In the genomic region with DNA sequence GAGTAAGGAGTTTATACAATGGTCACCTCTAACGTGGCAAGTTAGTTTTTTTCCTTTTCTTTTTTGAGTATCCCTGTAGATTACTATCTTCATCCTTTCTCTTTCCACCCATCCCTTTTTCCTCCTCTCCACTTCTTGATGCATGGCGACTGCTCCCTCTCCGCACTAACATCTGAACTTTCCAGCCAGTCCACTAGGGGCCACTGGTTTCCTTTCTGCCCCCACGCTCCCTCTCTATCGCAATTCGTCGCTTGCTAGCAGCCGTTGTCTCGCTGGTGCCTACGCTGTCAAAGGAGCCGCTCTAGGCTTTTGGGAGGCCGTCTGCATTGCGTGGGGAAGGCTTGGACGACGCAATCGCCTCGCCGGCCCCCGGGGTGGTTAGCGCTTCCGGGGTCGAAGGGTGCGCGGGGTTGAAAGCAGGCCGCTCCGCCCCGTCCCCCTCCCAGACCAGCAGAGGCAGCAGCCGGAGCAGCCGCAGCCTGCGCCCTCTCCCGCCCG, we compare ENCODE assay signal across 8 cellular contexts. TPM values are rescaled to one million over a fixed set of nuclear protein-coding genes. Genes with fewer than 3 reads are reported as not detected.
A peak's percentile ranks its signal among the peaks of the same experiment; 100 is the strongest.
DNase-seq lines count a peak whose midpoint lies in the region; ATAC-seq lines count a peak whose summit lies in the region.

A gene (plus strand): TSS at position 442 of the 498 bp plus-strand sequence. CDS start 2,699 bp downstream, outside the sequence.

- peak within 1 kb of the TSS; percentile 55 for H2BK120ac ChIP-seq in mesenchymal stem cell (ENCODE audit: low read depth, low read length)

- peaks cover 28 to 30% of the 10 kb centered on the region in 2 donors for H3K4me1 Mint-ChIP-seq in effector memory CD8-positive, alpha-beta T cell (ENCODE audit: low read depth in 2 of 2)

- H3K23ac ChIP-seq in mesenchymal stem cell (ENCODE audit: low read length in 2 of 2), result no peak within 1 kb of the TSS

- no peak within 1 kb of the TSS for H2BK12ac ChIP-seq in mesenchymal stem cell (ENCODE audit: low read length in 2 of 2)

- H3K4me3 Mint-ChIP-seq in effector memory CD8-positive, alpha-beta T cell, result peak within 1 kb of the TSS; percentile 90 to 98

- peak within 1 kb of the TSS; percentile 87 for H2BK5ac ChIP-seq in mesenchymal stem cell (ENCODE audit: low read depth, low read length, poor library complexity, severe bottlenecking)

- H2BK15ac ChIP-seq in mesenchymal stem cell (ENCODE audit: low read depth, poor library complexity, severe bottlenecking), result peak within 1 kb of the TSS; percentile 64

- peak within 1 kb of the TSS; percentile 99 for H2AK5ac ChIP-seq in mesenchymal stem cell (ENCODE audit: low read length, severe bottlenecking)

- peak within 1 kb of the TSS; percentile 99 for H3K9ac ChIP-seq in mesenchymal stem cell (ENCODE audit: low read length)

- H3K27me3 ChIP-seq in mesenchymal stem cell (ENCODE audit: control insufficient read depth in 1 of 2, insufficient read depth in 1 of 2, low read length in 2 of 2), result no peaks in the 10 kb centered on the region

- peak within 1 kb of the TSS; percentile 81 for H3K4me2 ChIP-seq in mesenchymal stem cell (ENCODE audit: low read length, poor library complexity, severe bottlenecking)

- H2AFZ ChIP-seq in mesenchymal stem cell (ENCODE audit: low read depth, low read length), result no peak within 1 kb of the TSS

- H3K36me3 ChIP-seq in mesenchymal stem cell (ENCODE audit: control insufficient read depth in 1 of 2, insufficient read depth in 2 of 2, low read depth in 1 of 2, low read length in 2 of 2), result peaks cover 28 to 51% of the 10 kb centered on the region in 2 experiments

- H3K9me3 ChIP-seq in mesenchymal stem cell (ENCODE audit: control insufficient read depth, low read length), result no peaks in the 10 kb centered on the region

- H4K8ac ChIP-seq in mesenchymal stem cell (ENCODE audit: low read length), result peak within 1 kb of the TSS; percentile 86

- H3K18ac ChIP-seq in mesenchymal stem cell (ENCODE audit: low read depth in 1 of 2, low read length in 2 of 2), result peak within 1 kb of the TSS; percentile 98 to 99

- peak within 1 kb of the TSS; percentile 97 for H4K91ac ChIP-seq in mesenchymal stem cell (ENCODE audit: low read length)

- H3K27me3 Mint-ChIP-seq in effector memory CD8-positive, alpha-beta T cell, result no peaks in the 10 kb centered on the region

- H3K4me1 ChIP-seq in mesenchymal stem cell (ENCODE audit: control insufficient read depth, insufficient read depth, low read depth, low read length), result peaks cover 5% of the 10 kb centered on the region

- H3K36me3 Mint-ChIP-seq in effector memory CD8-positive, alpha-beta T cell (ENCODE audit: insufficient read depth), result peaks cover 61% of the 10 kb centered on the region

- peak; percentile 97 for DNase-seq in COLO829 (ENCODE audit: low spot score)
- peak; percentile 99 for DNase-seq in HT-29 (ENCODE audit: low spot score)
- peak; percentile 99 to 100 for DNase-seq in NOMO-1 (lab: John Stamatoyannopoulos, UW; ENCODE audit: unreplicated experiment in 2 of 2)
- peak; percentile 95 to 97 for DNase-seq in activated CD8-positive, alpha-beta memory T cell treated with anti-CD3 and anti-CD28 coated beads for 4 hours (ENCODE audit: low read depth in 2 of 2)
- peak; percentile 93 to 96 (median 95) for DNase-seq in effector memory CD8-positive, alpha-beta T cell
- DNase-seq in mesenchymal stem cell, result peak; percentile 100
- DNase-seq in stimulated activated CD8-positive, alpha-beta memory T cell treated with anti-CD3 and anti-CD28 coated beads, Interleukin-15, amount 100 ng/mL, for 1 hour (ENCODE audit: low read depth), result peak; percentile 93

- H3K27ac Mint-ChIP-seq in effector memory CD8-positive, alpha-beta T cell, result peak within 1 kb of the TSS; percentile 97 to 98

- ATAC-seq in GM19468 (IDR thresholded peaks at IDR 0.05; ENCODE audit: extremely low read depth, unreplicated experiment), result peak; percentile 68
- peak; percentile 93 for ATAC-seq in effector memory CD8-positive, alpha-beta T cell (replicated peaks)

- H3K9me3 Mint-ChIP-seq in effector memory CD8-positive, alpha-beta T cell, result no peaks in the 10 kb centered on the region

- H3K27ac ChIP-seq in mesenchymal stem cell (ENCODE audit: low read length, poor library complexity, severe bottlenecking), result peak within 1 kb of the TSS; percentile 100

- peak within 1 kb of the TSS; percentile 95 for H3K4me3 ChIP-seq in mesenchymal stem cell (ENCODE audit: insufficient read depth in 1 of 2, low read depth in 1 of 2, low read length in 2 of 2)

- H3K14ac ChIP-seq in mesenchymal stem cell (ENCODE audit: low read length in 2 of 2), result peak within 1 kb of the TSS in 1 of 2 experiments; percentile 97

- WGBS in mesenchymal stem cell, result 2% methylated on average over 12 of the region's 32 CpGs

- H3K4ac ChIP-seq in mesenchymal stem cell (ENCODE audit: low read depth in 1 of 2, low read length in 2 of 2), result peak within 1 kb of the TSS; percentile 95 to 98

- H3K79me1 ChIP-seq in mesenchymal stem cell (replicated peaks; ENCODE audit: low read length, poor library complexity, severe bottlenecking), result peaks cover 4% of the 10 kb centered on the region

RNA-seq across cellular contexts. Expression of the gene that starts here (rescaled TPM):
- 127 and 135 TPM in 2 replicates for total RNA-seq in HT-29 (2014; rRNA removed; shearing (Covaris generic))
- polyA plus RNA-seq in mesenchymal stem cell (2013, experiment 1 of 2), result 467 TPM
- polyA plus RNA-seq in mesenchymal stem cell (2013, experiment 2 of 2), result 455 TPM

Comparison
In these comparisons a context has a peak if more than half of its experiments do, and no peak if none do; other contexts are left out.
1. Peak in every context shown above with its lines: DNase-seq, ATAC-seq, H3K4me3 ChIP-seq and H3K27ac ChIP-seq.